Comparison of ENCODE assay signal across 1 cellular context in the genomic region with DNA sequence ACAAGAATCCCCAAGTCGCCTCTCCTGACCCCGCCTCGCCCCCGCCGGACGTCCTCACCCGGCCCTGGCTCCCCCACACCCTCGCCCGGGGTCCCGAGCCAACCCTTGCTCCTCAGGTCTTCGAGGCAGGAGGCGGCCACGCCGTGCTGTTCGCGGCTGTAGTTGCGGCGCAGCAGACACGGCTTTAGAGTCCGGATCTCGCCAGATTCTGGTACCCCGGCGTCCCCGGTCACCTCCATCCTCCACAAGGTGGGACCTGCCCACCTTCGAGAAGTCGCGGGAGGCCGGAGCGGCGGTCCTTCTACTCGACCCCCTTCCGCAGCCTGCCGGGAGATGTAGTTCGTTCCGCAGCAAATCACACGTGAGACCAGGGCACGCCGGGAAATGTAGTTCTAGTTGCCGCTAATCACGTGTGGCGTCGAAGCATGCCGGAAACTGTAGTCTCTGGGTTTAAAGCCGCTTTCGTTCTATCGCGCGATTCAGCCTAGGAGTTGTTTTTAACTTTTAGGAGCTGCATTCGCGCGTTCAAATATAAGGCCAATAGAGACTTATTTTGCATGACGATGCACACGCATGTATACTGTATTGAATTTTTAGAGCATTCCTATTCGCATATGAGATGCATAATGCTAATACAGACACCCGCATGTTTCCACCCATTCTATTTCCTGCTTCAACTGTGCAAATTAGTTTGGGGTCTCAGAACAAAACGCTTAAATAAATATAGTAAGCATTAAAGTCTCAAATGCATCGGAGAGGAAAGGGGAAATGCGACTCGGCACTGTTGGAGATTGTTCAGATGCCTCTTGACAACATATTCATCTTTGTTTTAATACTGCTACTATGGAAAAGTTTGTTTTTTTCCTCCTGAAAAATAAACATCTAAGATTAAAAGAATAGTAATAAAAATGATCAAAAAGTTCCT.
TF ChIP-seq lines count a peak whose summit lies in the region.

A gene with protein sequence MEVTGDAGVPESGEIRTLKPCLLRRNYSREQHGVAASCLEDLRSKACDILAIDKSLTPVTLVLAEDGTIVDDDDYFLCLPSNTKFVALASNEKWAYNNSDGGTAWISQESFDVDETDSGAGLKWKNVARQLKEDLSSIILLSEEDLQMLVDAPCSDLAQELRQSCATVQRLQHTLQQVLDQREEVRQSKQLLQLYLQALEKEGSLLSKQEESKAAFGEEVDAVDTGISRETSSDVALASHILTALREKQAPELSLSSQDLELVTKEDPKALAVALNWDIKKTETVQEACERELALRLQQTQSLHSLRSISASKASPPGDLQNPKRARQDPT (minus strand): TSS at position 310 of the 925 bp plus-strand sequence. CDS start 71 bp downstream, at position 239.

TF ChIP-seq in K562, 482 proteins besides CTCF, POLR2A, EP300 and RAD21 (continued from another document and continues in another):
- TF ChIP-seq, protein P1, sequence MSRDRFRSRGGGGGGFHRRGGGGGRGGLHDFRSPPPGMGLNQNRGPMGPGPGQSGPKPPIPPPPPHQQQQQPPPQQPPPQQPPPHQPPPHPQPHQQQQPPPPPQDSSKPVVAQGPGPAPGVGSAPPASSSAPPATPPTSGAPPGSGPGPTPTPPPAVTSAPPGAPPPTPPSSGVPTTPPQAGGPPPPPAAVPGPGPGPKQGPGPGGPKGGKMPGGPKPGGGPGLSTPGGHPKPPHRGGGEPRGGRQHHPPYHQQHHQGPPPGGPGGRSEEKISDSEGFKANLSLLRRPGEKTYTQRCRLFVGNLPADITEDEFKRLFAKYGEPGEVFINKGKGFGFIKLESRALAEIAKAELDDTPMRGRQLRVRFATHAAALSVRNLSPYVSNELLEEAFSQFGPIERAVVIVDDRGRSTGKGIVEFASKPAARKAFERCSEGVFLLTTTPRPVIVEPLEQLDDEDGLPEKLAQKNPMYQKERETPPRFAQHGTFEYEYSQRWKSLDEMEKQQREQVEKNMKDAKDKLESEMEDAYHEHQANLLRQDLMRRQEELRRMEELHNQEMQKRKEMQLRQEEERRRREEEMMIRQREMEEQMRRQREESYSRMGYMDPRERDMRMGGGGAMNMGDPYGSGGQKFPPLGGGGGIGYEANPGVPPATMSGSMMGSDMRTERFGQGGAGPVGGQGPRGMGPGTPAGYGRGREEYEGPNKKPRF (IDR thresholded peaks at IDR 0.05; ENCODE audit: low read depth, low read length): no peak
- TF ChIP-seq KAT7 (CRISPR knock-in tag; IDR thresholded peaks at IDR 0.05; ENCODE audit: borderline replicate concordance) (peak; percentile 92; the same call in 1 of the 2 replicates), PHTF2 (CRISPR knock-in tag; IDR thresholded peaks at IDR 0.05) (no peak), PHB2 (IDR thresholded peaks at IDR 0.05; ENCODE audit: low read depth) (no peak), HSF4 (CRISPR knock-in tag; IDR thresholded peaks at IDR 0.05; ENCODE audit: borderline replicate concordance) (no peak), ZNF274 (IDR thresholded peaks at IDR 0.05; ENCODE audit: borderline replicate concordance, low read depth, low read length) (no peak), RBBP5 (IDR thresholded peaks at IDR 0.05; ENCODE audit: borderline replicate concordance, insufficient read depth, low read length, poor library complexity, severe bottlenecking) (peak; percentile 99), SIN3A (IDR thresholded peaks at IDR 0.05; ENCODE audit: borderline replicate concordance in 2 of 2, control insufficient read depth in 1 of 2, low read depth in 2 of 2, low read length in 2 of 2) (peak; percentile 87 to 95), POLR2AphosphoS5 (IDR thresholded peaks at IDR 0.05; ENCODE audit: control insufficient read depth, insufficient read depth, low read depth, low read length) (peak; percentile 39), EHMT2 (IDR thresholded peaks at IDR 0.05) (no peak), SRSF7 (optimal IDR thresholded peaks at IDR 0.05; ENCODE audit: low read depth, low read length) (no peak), ZNF444 (CRISPR knock-in tag; IDR thresholded peaks at IDR 0.05) (no peak), XRCC3 (IDR thresholded peaks at IDR 0.05) (no peak)
- TF ChIP-seq, protein P2, sequence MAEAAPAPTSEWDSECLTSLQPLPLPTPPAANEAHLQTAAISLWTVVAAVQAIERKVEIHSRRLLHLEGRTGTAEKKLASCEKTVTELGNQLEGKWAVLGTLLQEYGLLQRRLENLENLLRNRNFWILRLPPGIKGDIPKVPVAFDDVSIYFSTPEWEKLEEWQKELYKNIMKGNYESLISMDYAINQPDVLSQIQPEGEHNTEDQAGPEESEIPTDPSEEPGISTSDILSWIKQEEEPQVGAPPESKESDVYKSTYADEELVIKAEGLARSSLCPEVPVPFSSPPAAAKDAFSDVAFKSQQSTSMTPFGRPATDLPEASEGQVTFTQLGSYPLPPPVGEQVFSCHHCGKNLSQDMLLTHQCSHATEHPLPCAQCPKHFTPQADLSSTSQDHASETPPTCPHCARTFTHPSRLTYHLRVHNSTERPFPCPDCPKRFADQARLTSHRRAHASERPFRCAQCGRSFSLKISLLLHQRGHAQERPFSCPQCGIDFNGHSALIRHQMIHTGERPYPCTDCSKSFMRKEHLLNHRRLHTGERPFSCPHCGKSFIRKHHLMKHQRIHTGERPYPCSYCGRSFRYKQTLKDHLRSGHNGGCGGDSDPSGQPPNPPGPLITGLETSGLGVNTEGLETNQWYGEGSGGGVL (CRISPR knock-in tag; IDR thresholded peaks at IDR 0.05): no peak
- TF ChIP-seq, protein P3, sequence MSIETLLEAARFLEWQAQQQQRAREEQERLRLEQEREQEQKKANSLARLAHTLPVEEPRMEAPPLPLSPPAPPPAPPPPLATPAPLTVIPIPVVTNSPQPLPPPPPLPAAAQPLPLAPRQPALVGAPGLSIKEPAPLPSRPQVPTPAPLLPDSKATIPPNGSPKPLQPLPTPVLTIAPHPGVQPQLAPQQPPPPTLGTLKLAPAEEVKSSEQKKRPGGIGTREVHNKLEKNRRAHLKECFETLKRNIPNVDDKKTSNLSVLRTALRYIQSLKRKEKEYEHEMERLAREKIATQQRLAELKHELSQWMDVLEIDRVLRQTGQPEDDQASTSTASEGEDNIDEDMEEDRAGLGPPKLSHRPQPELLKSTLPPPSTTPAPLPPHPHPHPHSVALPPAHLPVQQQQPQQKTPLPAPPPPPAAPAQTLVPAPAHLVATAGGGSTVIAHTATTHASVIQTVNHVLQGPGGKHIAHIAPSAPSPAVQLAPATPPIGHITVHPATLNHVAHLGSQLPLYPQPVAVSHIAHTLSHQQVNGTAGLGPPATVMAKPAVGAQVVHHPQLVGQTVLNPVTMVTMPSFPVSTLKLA (conservative IDR thresholded peaks at IDR 0.05): peak; percentile 99 to 100
- TF ChIP-seq, protein P4, sequence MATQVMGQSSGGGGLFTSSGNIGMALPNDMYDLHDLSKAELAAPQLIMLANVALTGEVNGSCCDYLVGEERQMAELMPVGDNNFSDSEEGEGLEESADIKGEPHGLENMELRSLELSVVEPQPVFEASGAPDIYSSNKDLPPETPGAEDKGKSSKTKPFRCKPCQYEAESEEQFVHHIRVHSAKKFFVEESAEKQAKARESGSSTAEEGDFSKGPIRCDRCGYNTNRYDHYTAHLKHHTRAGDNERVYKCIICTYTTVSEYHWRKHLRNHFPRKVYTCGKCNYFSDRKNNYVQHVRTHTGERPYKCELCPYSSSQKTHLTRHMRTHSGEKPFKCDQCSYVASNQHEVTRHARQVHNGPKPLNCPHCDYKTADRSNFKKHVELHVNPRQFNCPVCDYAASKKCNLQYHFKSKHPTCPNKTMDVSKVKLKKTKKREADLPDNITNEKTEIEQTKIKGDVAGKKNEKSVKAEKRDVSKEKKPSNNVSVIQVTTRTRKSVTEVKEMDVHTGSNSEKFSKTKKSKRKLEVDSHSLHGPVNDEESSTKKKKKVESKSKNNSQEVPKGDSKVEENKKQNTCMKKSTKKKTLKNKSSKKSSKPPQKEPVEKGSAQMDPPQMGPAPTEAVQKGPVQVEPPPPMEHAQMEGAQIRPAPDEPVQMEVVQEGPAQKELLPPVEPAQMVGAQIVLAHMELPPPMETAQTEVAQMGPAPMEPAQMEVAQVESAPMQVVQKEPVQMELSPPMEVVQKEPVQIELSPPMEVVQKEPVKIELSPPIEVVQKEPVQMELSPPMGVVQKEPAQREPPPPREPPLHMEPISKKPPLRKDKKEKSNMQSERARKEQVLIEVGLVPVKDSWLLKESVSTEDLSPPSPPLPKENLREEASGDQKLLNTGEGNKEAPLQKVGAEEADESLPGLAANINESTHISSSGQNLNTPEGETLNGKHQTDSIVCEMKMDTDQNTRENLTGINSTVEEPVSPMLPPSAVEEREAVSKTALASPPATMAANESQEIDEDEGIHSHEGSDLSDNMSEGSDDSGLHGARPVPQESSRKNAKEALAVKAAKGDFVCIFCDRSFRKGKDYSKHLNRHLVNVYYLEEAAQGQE (CRISPR knock-in tag; IDR thresholded peaks at IDR 0.05; ENCODE audit: low read depth): peak; percentile 56; the same call in 1 of the 2 replicates
- TF ChIP-seq, protein P5, sequence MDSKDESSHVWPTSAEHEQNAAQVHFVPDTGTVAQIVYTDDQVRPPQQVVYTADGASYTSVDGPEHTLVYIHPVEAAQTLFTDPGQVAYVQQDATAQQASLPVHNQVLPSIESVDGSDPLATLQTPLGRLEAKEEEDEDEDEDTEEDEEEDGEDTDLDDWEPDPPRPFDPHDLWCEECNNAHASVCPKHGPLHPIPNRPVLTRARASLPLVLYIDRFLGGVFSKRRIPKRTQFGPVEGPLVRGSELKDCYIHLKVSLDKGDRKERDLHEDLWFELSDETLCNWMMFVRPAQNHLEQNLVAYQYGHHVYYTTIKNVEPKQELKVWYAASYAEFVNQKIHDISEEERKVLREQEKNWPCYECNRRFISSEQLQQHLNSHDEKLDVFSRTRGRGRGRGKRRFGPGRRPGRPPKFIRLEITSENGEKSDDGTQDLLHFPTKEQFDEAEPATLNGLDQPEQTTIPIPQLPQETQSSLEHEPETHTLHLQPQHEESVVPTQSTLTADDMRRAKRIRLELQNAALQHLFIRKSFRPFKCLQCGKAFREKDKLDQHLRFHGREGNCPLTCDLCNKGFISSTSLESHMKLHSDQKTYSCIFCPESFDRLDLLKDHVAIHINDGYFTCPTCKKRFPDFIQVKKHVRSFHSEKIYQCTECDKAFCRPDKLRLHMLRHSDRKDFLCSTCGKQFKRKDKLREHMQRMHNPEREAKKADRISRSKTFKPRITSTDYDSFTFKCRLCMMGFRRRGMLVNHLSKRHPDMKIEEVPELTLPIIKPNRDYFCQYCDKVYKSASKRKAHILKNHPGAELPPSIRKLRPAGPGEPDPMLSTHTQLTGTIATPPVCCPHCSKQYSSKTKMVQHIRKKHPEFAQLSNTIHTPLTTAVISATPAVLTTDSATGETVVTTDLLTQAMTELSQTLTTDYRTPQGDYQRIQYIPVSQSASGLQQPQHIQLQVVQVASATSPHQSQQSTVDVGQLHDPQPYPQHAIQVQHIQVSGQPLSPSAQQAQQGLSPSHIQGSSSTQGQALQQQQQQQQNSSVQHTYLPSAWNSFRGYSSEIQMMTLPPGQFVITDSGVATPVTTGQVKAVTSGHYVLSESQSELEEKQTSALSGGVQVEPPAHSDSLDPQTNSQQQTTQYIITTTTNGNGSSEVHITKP (IDR thresholded peaks at IDR 0.05; ENCODE audit: partially characterized antibody): peak; percentile 82
- TF ChIP-seq, protein P6, sequence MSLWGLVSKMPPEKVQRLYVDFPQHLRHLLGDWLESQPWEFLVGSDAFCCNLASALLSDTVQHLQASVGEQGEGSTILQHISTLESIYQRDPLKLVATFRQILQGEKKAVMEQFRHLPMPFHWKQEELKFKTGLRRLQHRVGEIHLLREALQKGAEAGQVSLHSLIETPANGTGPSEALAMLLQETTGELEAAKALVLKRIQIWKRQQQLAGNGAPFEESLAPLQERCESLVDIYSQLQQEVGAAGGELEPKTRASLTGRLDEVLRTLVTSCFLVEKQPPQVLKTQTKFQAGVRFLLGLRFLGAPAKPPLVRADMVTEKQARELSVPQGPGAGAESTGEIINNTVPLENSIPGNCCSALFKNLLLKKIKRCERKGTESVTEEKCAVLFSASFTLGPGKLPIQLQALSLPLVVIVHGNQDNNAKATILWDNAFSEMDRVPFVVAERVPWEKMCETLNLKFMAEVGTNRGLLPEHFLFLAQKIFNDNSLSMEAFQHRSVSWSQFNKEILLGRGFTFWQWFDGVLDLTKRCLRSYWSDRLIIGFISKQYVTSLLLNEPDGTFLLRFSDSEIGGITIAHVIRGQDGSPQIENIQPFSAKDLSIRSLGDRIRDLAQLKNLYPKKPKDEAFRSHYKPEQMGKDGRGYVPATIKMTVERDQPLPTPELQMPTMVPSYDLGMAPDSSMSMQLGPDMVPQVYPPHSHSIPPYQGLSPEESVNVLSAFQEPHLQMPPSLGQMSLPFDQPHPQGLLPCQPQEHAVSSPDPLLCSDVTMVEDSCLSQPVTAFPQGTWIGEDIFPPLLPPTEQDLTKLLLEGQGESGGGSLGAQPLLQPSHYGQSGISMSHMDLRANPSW (CRISPR knock-in tag; IDR thresholded peaks at IDR 0.05): peak; percentile 59; the same call in 1 of the 2 replicates
